15 cellular contexts compared by ENCODE assay signal in genomic region chr20:63497138-63497945, GRCh38. TPM values are rescaled to one million over a fixed set of nuclear protein-coding genes. Genes with fewer than 3 reads are reported as not detected.
A peak's percentile ranks its signal among the peaks of the same experiment; 100 is the strongest.
DNase-seq lines count a peak whose midpoint lies in the region; ATAC-seq and TF ChIP-seq lines count a peak whose summit lies in the region.
"Had no signal": no experiment of that assay in that cellular context is flagged by ENCODE, and none has a peak within 500 bp of the region (broad histone marks: within the 10 kb centered on the region; RNA-seq: fewer than 3 reads in every experiment).

No MANE protein-coding gene starts in this region.

- no peak overlapping the region for H2AFZ ChIP-seq in SK-N-SH (ENCODE audit: low read depth)

- H4K20me1 ChIP-seq in SK-N-SH (ENCODE audit: insufficient read depth), result no peaks in the 10 kb centered on the region; the same call in 1 of the 2 replicates

- H3K27me3 ChIP-seq in SK-N-SH (ENCODE audit: insufficient read depth) (no peaks in the 10 kb centered on the region), heart right ventricle (peaks cover 0 to 57% (median 39%) of the 10 kb centered on the region in 7 donors)

- BruUV-seq in Calu3 (replicated peaks; lab: Mats Ljungman, UMichigan), result TSS peak; percentile 63

- H3K4me2 ChIP-seq in SK-N-SH, result peak overlapping the region; percentile 69

- no peaks in the 10 kb centered on the region for H3K9me3 ChIP-seq in SK-N-SH
- no peaks in the 10 kb centered on the region for H3K9me3 ChIP-seq in heart right ventricle
- H3K9me3 ChIP-seq: suprapubic skin had no signal

- TF ChIP-seq EP300 in SK-N-SH (IDR thresholded peaks at IDR 0.05; ENCODE audit: borderline replicate concordance in 1 of 2, low read depth in 1 of 2, low read length in 1 of 2), result no peak

- H3K4me3 Mint-ChIP-seq in Calu3 (ENCODE audit: low read depth, unreplicated experiment), result peak overlapping the region; percentile 75
- no peak overlapping the region for H3K4me3 Mint-ChIP-seq in progenitor cell of endocrine pancreas (ENCODE audit: low read depth)
- H3K4me3 Mint-ChIP-seq: activated CD4-positive, alpha-beta memory T cell treated with anti-CD3 and anti-CD28 coated beads for 36 hours had no signal

- no peaks in the 10 kb centered on the region for H3K9me2 ChIP-seq in SK-N-SH

- H3K27ac ChIP-seq in SK-N-SH (ENCODE audit: low read depth in 2 of 2, low read length in 1 of 2), result peak overlapping the region in 1 of 2 experiments; percentile 82; a peak in 2 of 4 replicates
- peak overlapping the region; percentile 68 to 98 (median 88) for H3K27ac ChIP-seq in heart right ventricle
- H3K27ac ChIP-seq: suprapubic skin had no signal

- H3K9me3 Mint-ChIP-seq in Calu3 (ENCODE audit: low read depth, unreplicated experiment), result peaks cover 4% of the 10 kb centered on the region
- peaks cover 3% of the 10 kb centered on the region for H3K9me3 Mint-ChIP-seq in progenitor cell of endocrine pancreas (ENCODE audit: low read depth)
- H3K9me3 Mint-ChIP-seq: activated CD4-positive, alpha-beta memory T cell treated with anti-CD3 and anti-CD28 coated beads for 36 hours had no signal

- POLR2A ChIA-PET in SK-N-SH (lab: Yijun Ruan, JAX), result interaction anchor here (0.6 to 3.3 kb wide), 8 partner anchors 10 to 40 kb away, joined by 3 to 31 read pairs (median 5); partner anchors contain the start of genes PPDPF and PTK6

- no peaks in the 10 kb centered on the region for H3K79me2 ChIP-seq in SK-N-SH (ENCODE audit: insufficient read depth)

- TF ChIP-seq RAD21 in SK-N-SH (IDR thresholded peaks at IDR 0.05; ENCODE audit: low read length), result no peak

- CTCF ChIA-PET in Calu3 (lab: Charles Lee), result interaction anchor here (0.7 to 2.7 kb wide), 3 partner anchors 23 to 41 kb away, joined by 3 to 15 read pairs (median 4); partner anchors contain the start of gene PPDPF
- CTCF ChIA-PET in SK-N-SH (lab: Yijun Ruan, JAX), result interaction anchor here (0.6 to 3.4 kb wide), 28 partner anchors 8 to 456 kb away, joined by 3 to 76 read pairs (median 9); partner anchors contain the start of genes KCNQ2, PPDPF and PTK6

- 87% methylated on average over 15 of the region's 20 CpGs for WGBS in SK-N-SH (ENCODE audit: low lambda C conversion rate)
- WGBS in heart right ventricle, 2 donors, result 46 to 57% methylated on average over 20 of the region's 20 CpGs

- peaks cover 7% of the 10 kb centered on the region for H3F3A ChIP-seq in SK-N-SH (replicated peaks; ENCODE audit: insufficient read depth)

- H3K9ac ChIP-seq in SK-N-SH, result no peak overlapping the region

- DNase-seq in Calu3 (no peak), SK-N-SH (peak; percentile 38), heart right ventricle (no peak), progenitor cell of endocrine pancreas (ENCODE audit: low spot score, unreplicated experiment) (peak; percentile 9), cerebellum (ENCODE audit: low spot score) (no peak), GM20000 (ENCODE audit: low spot score) (no peak), head of caudate nucleus (no peak)
- DNase-seq: activated CD4-positive, alpha-beta memory T cell treated with anti-CD3 and anti-CD28 coated beads for 36 hours; activated naive CD4-positive, alpha-beta T cell treated with Interleukin-2 at 50 U/mL for 16 hours; naive thymus-derived CD4-positive, alpha-beta T cell; OCI-M1; T-helper 9 cell had no signal

- no peak for TF ChIP-seq CTCF in Calu3 (IDR thresholded peaks at IDR 0.05; ENCODE audit: unreplicated experiment)
- TF ChIP-seq CTCF in SK-N-SH (IDR thresholded peaks at IDR 0.05), result no peak
- no peak for TF ChIP-seq CTCF in heart right ventricle (IDR thresholded peaks at IDR 0.05)
- no peak for TF ChIP-seq CTCF in progenitor cell of endocrine pancreas (IDR thresholded peaks at IDR 0.05; ENCODE audit: unreplicated experiment)
- TF ChIP-seq CTCF in GM20000 (IDR thresholded peaks at IDR 0.05; ENCODE audit: extremely low read depth, missing control alignments), result no peak

- intact Hi-C loops in Calu3 (cut with micrococcal nuclease; ENCODE audit: unreplicated experiment) (no loop called here), heart right ventricle (cut with DNase I) (loop anchor here in 4 of 10 donors (1.0 to 5.0 kb wide), 3 partner anchors 23 to 1120 kb away; partner anchors contain the start of gene PPDPF (in 4 of the 4)), head of caudate nucleus (cut with DNase I) (no loop called here)

- ATAC-seq in heart right ventricle (peak; percentile 23 to 78 (median 58)), HG02678 (IDR thresholded peaks at IDR 0.05; ENCODE audit: unreplicated experiment) (no peak)
- ATAC-seq: naive thymus-derived CD4-positive, alpha-beta T cell had no signal

- H3K36me3 ChIP-seq in SK-N-SH (replicated peaks in 1 of 2; ENCODE audit: control insufficient read depth in 1 of 2, insufficient read depth in 2 of 2, low read length in 1 of 2) (peaks cover 0 to 6% of the 10 kb centered on the region in 2 experiments), heart right ventricle (peaks cover 0 to 31% (median 0%) of the 10 kb centered on the region in 9 donors)
- H3K36me3 ChIP-seq: suprapubic skin had no signal

- H3K27me3 Mint-ChIP-seq in Calu3 (ENCODE audit: unreplicated experiment) (no peaks in the 10 kb centered on the region), progenitor cell of endocrine pancreas (peaks cover 19% of the 10 kb centered on the region)

- peak overlapping the region; percentile 52 to 53; a peak in 2 of 4 replicates for H3K4me3 ChIP-seq in SK-N-SH (ENCODE audit: low read depth in 2 of 2, low read length in 1 of 2)
- H3K4me3 ChIP-seq in heart right ventricle, result peak overlapping the region; percentile 45 to 67 (median 60)

- no peaks in the 10 kb centered on the region for H3K4me1 Mint-ChIP-seq in Calu3 (ENCODE audit: low read depth, unreplicated experiment)
- H3K4me1 Mint-ChIP-seq in progenitor cell of endocrine pancreas (ENCODE audit: low read depth), result peaks cover 1% of the 10 kb centered on the region

- peaks cover 0 to 38% of the 10 kb centered on the region in 2 experiments; a peak in 1 of 4 replicates for H3K4me1 ChIP-seq in SK-N-SH (ENCODE audit: control insufficient read depth in 1 of 2, insufficient read depth in 2 of 2, low read depth in 1 of 2, low read length in 1 of 2)
- peaks cover 10 to 56% (median 44%) of the 10 kb centered on the region in 9 donors for H3K4me1 ChIP-seq in heart right ventricle

- H3K36me3 Mint-ChIP-seq in Calu3 (ENCODE audit: insufficient read depth, unreplicated experiment), result peaks cover 55% of the 10 kb centered on the region
- H3K36me3 Mint-ChIP-seq in progenitor cell of endocrine pancreas (ENCODE audit: insufficient read depth), result no peaks in the 10 kb centered on the region
- H3K36me3 Mint-ChIP-seq: activated CD4-positive, alpha-beta memory T cell treated with anti-CD3 and anti-CD28 coated beads for 36 hours; naive thymus-derived CD4-positive, alpha-beta T cell had no signal

- no peak overlapping the region for H3K27ac Mint-ChIP-seq in Calu3 (ENCODE audit: unreplicated experiment)
- H3K27ac Mint-ChIP-seq in progenitor cell of endocrine pancreas, result no peak overlapping the region
- H3K27ac Mint-ChIP-seq: activated CD4-positive, alpha-beta memory T cell treated with anti-CD3 and anti-CD28 coated beads for 36 hours; naive thymus-derived CD4-positive, alpha-beta T cell had no signal

TF ChIP-seq in SK-N-SH, 30 proteins besides CTCF, POLR2A, EP300 and RAD21 (continues in another document):
- TF ChIP-seq POLR2AphosphoS5 (IDR thresholded peaks at IDR 0.05; ENCODE audit: low read depth, low read length), result no peak
- no peak for TF ChIP-seq TCF12 (IDR thresholded peaks at IDR 0.05)

RNA-seq across cellular contexts. Expression of gene EEF1A2, which starts 1.5 kb away (rescaled TPM):
- total RNA-seq in Calu3 (2022), result 359 and 393 TPM in 2 replicates
- polyA plus RNA-seq in SK-N-SH (2012; rRNA removed), result 9.2 and 16.5 TPM in 2 replicates
- polyA plus RNA-seq in SK-N-SH (2012; cell fraction: cytosol; rRNA removed), result 14.3 and 20.1 TPM in 2 replicates
- polyA plus RNA-seq in SK-N-SH (2012; cell fraction: nucleus; rRNA removed), result 21.6 and 29.5 TPM in 2 replicates
- total RNA-seq in heart right ventricle, result 1,000 to 10,000 TPM; 1,074 to 1,437 (median 1,307) TPM
- 1,000 to 10,000 TPM in 1 of 2 donors, 100 to 1,000 TPM in 1; 881 to 1,465 TPM for polyA plus RNA-seq in heart right ventricle
- 11.0 and 11.8 TPM in 2 replicates for total RNA-seq in progenitor cell of endocrine pancreas
- total RNA-seq in cerebellum, result 78.4 TPM

RNA-seq across cellular contexts. Expression of gene PPDPF, which starts 23.2 kb away (rescaled TPM):
- total RNA-seq in Calu3 (2022), result 517 and 545 TPM in 2 replicates
- 20.0 and 71.4 TPM in 2 replicates for polyA plus RNA-seq in SK-N-SH (2012; rRNA removed)
- 45.7 and 81.9 TPM in 2 replicates for polyA plus RNA-seq in SK-N-SH (2012; cell fraction: cytosol; rRNA removed)
- 48.9 and 78.6 TPM in 2 replicates for polyA plus RNA-seq in SK-N-SH (2012; cell fraction: nucleus; rRNA removed)
- total RNA-seq in heart right ventricle, result 100 to 1,000 TPM; 186 to 433 (median 269) TPM
- polyA plus RNA-seq in heart right ventricle, result 100 to 1,000 TPM; 261 to 324 TPM
- total RNA-seq in progenitor cell of endocrine pancreas, result 340 and 374 TPM in 2 replicates
- 48.6 TPM for total RNA-seq in cerebellum

RNA-seq across cellular contexts. Expression of gene KCNQ2, which starts 24.9 kb away (rescaled TPM):
- total RNA-seq in Calu3 (2022) (0.07 and 0.38 TPM in 2 replicates), heart right ventricle (1 to 10 TPM in 3 of 10 donors, under 1 TPM in 1, not detected in 6; 0.26 to 3.8 (median 1.9) TPM), progenitor cell of endocrine pancreas (14.6 and 15.6 TPM in 2 replicates), cerebellum (116 TPM)
- polyA plus RNA-seq in SK-N-SH (2012; rRNA removed) (3.9 and 8.3 TPM in 2 replicates), heart right ventricle (under 1 TPM in 1 of 2 donors, not detected in 1; 0.03 TPM)
- polyA plus RNA-seq in SK-N-SH (2012; cell fraction: cytosol; rRNA removed), result 4.3 and 10.1 TPM in 2 replicates
- 4.0 and 7.9 TPM in 2 replicates for polyA plus RNA-seq in SK-N-SH (2012; cell fraction: nucleus; rRNA removed)
- total RNA-seq: activated CD4-positive, alpha-beta memory T cell treated with anti-CD3 and anti-CD28 coated beads for 36 hours had no signal
- polyA plus RNA-seq: naive thymus-derived CD4-positive, alpha-beta T cell had no signal

RNA-seq across cellular contexts. Expression of gene PTK6, which starts 39.8 kb away (rescaled TPM):
- total RNA-seq in Calu3 (2022) (15.9 and 22.5 TPM in 2 replicates), heart right ventricle (under 1 TPM in 2 of 10 donors, not detected in 8; 0.06 to 0.28 TPM), progenitor cell of endocrine pancreas (0.29 and 0.31 TPM in 2 replicates), cerebellum (not detected)
- polyA plus RNA-seq in SK-N-SH (2012; rRNA removed) (0.07 and 0.13 TPM in 2 replicates), heart right ventricle (under 1 TPM in 1 of 2 donors, not detected in 1; 0.03 TPM)
- 0.06 and 0.16 TPM in 2 replicates for polyA plus RNA-seq in SK-N-SH (2012; cell fraction: cytosol; rRNA removed)
- 0.26 and 0.27 TPM in 2 replicates for polyA plus RNA-seq in SK-N-SH (2012; cell fraction: nucleus; rRNA removed)

RNA-seq across cellular contexts. Expression of gene SRMS, which starts 50.2 kb away (rescaled TPM):
- not detected in 2 replicates for total RNA-seq in Calu3 (2022)
- not detected in 2 replicates for polyA plus RNA-seq in SK-N-SH (2012; rRNA removed)
- polyA plus RNA-seq in SK-N-SH (2012; cell fraction: cytosol; rRNA removed), result not detected in 2 replicates
- 0.05 TPM in 1 of 2 replicates, not detected in the other for polyA plus RNA-seq in SK-N-SH (2012; cell fraction: nucleus; rRNA removed)
- not detected for total RNA-seq in heart right ventricle
- not detected for polyA plus RNA-seq in heart right ventricle
- not detected in 2 replicates for total RNA-seq in progenitor cell of endocrine pancreas
- total RNA-seq in cerebellum, result not detected
- total RNA-seq: activated CD4-positive, alpha-beta memory T cell treated with anti-CD3 and anti-CD28 coated beads for 36 hours; kidney epithelial cell had no signal
- polyA plus RNA-seq: naive thymus-derived CD4-positive, alpha-beta T cell had no signal

Comparison
In these comparisons a context has a peak if more than half of its experiments do, and no peak if none do; other contexts are left out.
1. DNase-seq: peak in SK-N-SH (single experiment) and progenitor cell of endocrine pancreas (single experiment); none in Calu3 (single experiment), heart right ventricle (0 of 2), cerebellum (single experiment), GM20000 (single experiment) and head of caudate nucleus (0 of 42).